ENCODE assay signal across 18 cellular contexts in the genomic region with DNA sequence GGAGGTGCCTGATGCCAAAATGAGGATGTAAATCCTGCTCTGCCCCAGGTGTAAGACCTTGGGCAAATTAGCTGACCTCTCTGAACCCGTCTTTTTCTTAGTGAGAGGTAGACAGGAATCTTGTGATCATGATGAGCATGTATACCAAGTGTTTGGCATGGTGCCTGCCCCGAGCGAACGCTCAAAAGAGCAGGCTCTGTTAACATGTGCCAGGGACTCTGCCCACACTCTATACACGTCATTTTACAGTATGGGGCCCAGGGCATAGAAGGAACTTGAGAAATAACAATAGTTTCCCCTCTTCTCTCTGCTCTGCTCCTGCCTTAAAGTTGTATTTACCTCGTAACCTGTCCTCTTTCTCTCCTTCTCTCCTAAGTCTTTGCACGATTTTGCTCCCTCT. TPM values are rescaled to one million over a fixed set of nuclear protein-coding genes. Genes with fewer than 3 reads are reported as not detected.
DNase-seq lines count a peak whose midpoint lies in the region; ATAC-seq and TF ChIP-seq lines count a peak whose summit lies in the region.
"Had no signal": no experiment of that assay in that cellular context is flagged by ENCODE, and none has a peak within 500 bp of the region (broad histone marks: within the 10 kb centered on the region; RNA-seq: fewer than 3 reads in every experiment).

No MANE protein-coding gene starts in this region.

- no peak overlapping the region for H3K27ac ChIP-seq in breast epithelium
- H3K27ac ChIP-seq in skin epidermis: peak overlapping the region in 11 of 21 experiments; percentile 9 to 59 (median 30)
- H3K27ac ChIP-seq in testis: no peak overlapping the region
- H3K27ac ChIP-seq: RWPE1 had no signal

- H3K36me3 Mint-ChIP-seq in MCF 10A (ENCODE audit: insufficient read depth, unreplicated experiment): no peaks in the 10 kb centered on the region
- no peaks in the 10 kb centered on the region for H3K36me3 Mint-ChIP-seq in effector memory CD8-positive, alpha-beta T cell (ENCODE audit: insufficient read depth)

- H3K9me3 Mint-ChIP-seq in MCF 10A (ENCODE audit: unreplicated experiment): no peaks in the 10 kb centered on the region
- H3K9me3 Mint-ChIP-seq in effector memory CD8-positive, alpha-beta T cell: no peaks in the 10 kb centered on the region

- H3K4me1 ChIP-seq in breast epithelium (peaks cover 0 to 9% of the 10 kb centered on the region in 2 donors), testis (no peaks in the 10 kb centered on the region)

- H3K9me3 ChIP-seq in breast epithelium (no peaks in the 10 kb centered on the region), testis (no peaks in the 10 kb centered on the region)

- TF ChIP-seq POLR2A in breast epithelium (IDR thresholded peaks at IDR 0.05): no peak
- TF ChIP-seq POLR2A in testis (IDR thresholded peaks at IDR 0.05): no peak

- H3K27me3 ChIP-seq in breast epithelium: no peaks in the 10 kb centered on the region
- no peaks in the 10 kb centered on the region for H3K27me3 ChIP-seq in testis

- no peak overlapping the region for H3K4me3 Mint-ChIP-seq in MCF 10A (ENCODE audit: unreplicated experiment)
- no peak overlapping the region for H3K4me3 Mint-ChIP-seq in effector memory CD8-positive, alpha-beta T cell

- peak overlapping the region; percentile 20 for H3K27ac Mint-ChIP-seq in MCF 10A (ENCODE audit: low read depth, unreplicated experiment)
- no peak overlapping the region for H3K27ac Mint-ChIP-seq in effector memory CD8-positive, alpha-beta T cell

- H3K27me3 Mint-ChIP-seq in MCF 10A (ENCODE audit: insufficient read depth, unreplicated experiment): no peaks in the 10 kb centered on the region
- peaks cover 11 to 19% of the 10 kb centered on the region in 2 donors for H3K27me3 Mint-ChIP-seq in effector memory CD8-positive, alpha-beta T cell

- POLR2A ChIA-PET in MCF 10A (lab: Yijun Ruan, JAX): interaction anchor here (0.6 to 1.6 kb wide), 4 partner anchors 7 to 544 kb away, joined by 3 to 8 read pairs (median 4); no protein-coding TSS in a partner anchor

- H3K36me3 ChIP-seq in breast epithelium: no peaks in the 10 kb centered on the region
- H3K36me3 ChIP-seq in testis (ENCODE audit: low read depth, missing control alignments): no peaks in the 10 kb centered on the region

- ATAC-seq in effector memory CD8-positive, alpha-beta T cell (replicated peaks): no peak

- no TSS peak for BruUV-seq in MCF 10A (replicated peaks; lab: Mats Ljungman, UMichigan)

- H3K4me3 ChIP-seq in breast epithelium (no peak overlapping the region), epithelial cell of esophagus (ENCODE audit: low read length) (no peak overlapping the region), skin epidermis (no peak overlapping the region), testis (no peak overlapping the region)

- DNase-seq in MCF 10A (ENCODE audit: unreplicated experiment): peak; percentile 80
- no peak for DNase-seq in breast epithelium (ENCODE audit: low spot score in 2 of 2)
- DNase-seq in RPMI7951 (ENCODE audit: low read depth): peak; percentile 21
- peak; percentile 49 for DNase-seq in epithelial cell of esophagus (ENCODE audit: low read depth)
- DNase-seq in testis: no peak
- no peak for DNase-seq in effector memory CD8-positive, alpha-beta T cell
- no peak for DNase-seq in stimulated activated CD4-positive, alpha-beta T cell treated with anti-CD3 and anti-CD28 coated beads, Interleukin-4, amount 100 ng/mL, for 4 hours
- DNase-seq: C1 segment of cervical spinal cord, COR-L47, Kasumi-1, NCI-H1105, NCI-H1694, NCI-H2081 treated with DMSO at 0.1 percent for 48 hours, NCI-H748 treated with DMSO at 0.1 percent for 48 hours, SIG-M5 had no signal

- WGBS in testis, 2 donors: 85 to 88% methylated on average over 7 of the region's 7 CpGs

- CTCF ChIA-PET in MCF 10A (lab: Yijun Ruan, JAX): interaction anchor here (1.0 to 2.0 kb wide), 4 partner anchors 8 to 856 kb away, joined by 4 to 8 read pairs (median 4); partner anchors contain the start of gene MAF

- peaks cover 55% of the 10 kb centered on the region for H3K4me1 Mint-ChIP-seq in MCF 10A (ENCODE audit: insufficient read depth, unreplicated experiment)
- no peaks in the 10 kb centered on the region for H3K4me1 Mint-ChIP-seq in effector memory CD8-positive, alpha-beta T cell (ENCODE audit: low read depth in 2 of 2)

- intact Hi-C loops in MCF 10A (cut with micrococcal nuclease) (loop anchor here (5.0 kb wide), 1 partner anchor 162 kb away; no protein-coding TSS in a partner anchor), breast epithelium (cut with DNase I; ENCODE audit: low total_unique reads) (loop anchor here (10.0 kb wide), 1 partner anchor 1105 kb away; no protein-coding TSS in a partner anchor), testis (cut with DNase I; ENCODE audit: low total_unique reads) (no loop called here)

- TF ChIP-seq CTCF in MCF 10A (IDR thresholded peaks at IDR 0.05; ENCODE audit: unreplicated experiment) (no peak), breast epithelium (IDR thresholded peaks at IDR 0.05) (no peak), epithelial cell of esophagus (IDR thresholded peaks at IDR 0.05; ENCODE audit: insufficient read depth, low read depth, low read length, missing control alignments) (no peak), testis (IDR thresholded peaks at IDR 0.05) (no peak)

RNA-seq across cellular contexts. Expression of gene MAF, which starts 9.3 kb away (rescaled TPM):
- total RNA-seq in MCF 10A (2022) (0.47 and 0.96 TPM in 2 replicates), breast epithelium (10 to 100 TPM; 21.8 to 66.6 (median 37.0) TPM), testis (100 to 1,000 TPM in 1 of 2 donors, 10 to 100 TPM in 1; 84.6 to 112 TPM)
- 0.48 and 0.88 TPM in 2 replicates for total RNA-seq in RPMI7951 (2014; rRNA removed; shearing (Covaris generic))
- polyA plus RNA-seq in testis (ENCODE audit: insufficient read depth, low read depth, low replicate concordance): 22.0 TPM
- total RNA-seq: OCI-LY7 had no signal

Comparison
In these comparisons a context has a peak if more than half of its experiments do, and no peak if none do; other contexts are left out.
1. DNase-seq: peak in MCF 10A (single experiment), RPMI7951 (single experiment) and epithelial cell of esophagus (single experiment); none in breast epithelium (0 of 2), testis (single experiment), effector memory CD8-positive, alpha-beta T cell (0 of 3) and stimulated activated CD4-positive, alpha-beta T cell treated with anti-CD3 and anti-CD28 coated beads, Interleukin-4, amount 100 ng/mL, for 4 hours (0 of 2).
2. RNA of gene MAF, which starts 9.3 kb away (total RNA-seq): 84.6 to 112 TPM in testis and 21.8 to 66.6 TPM in breast epithelium; 0.48 to 0.88 TPM in RPMI7951 and 0.47 to 0.96 TPM in MCF 10A; every median in the first group is over 10 times any median in the second.
3. H3K27ac ChIP-seq: peak in skin epidermis (11 of 21); none in breast epithelium (0 of 2) and testis (0 of 2).